Comparison of ENCODE assay signal across 8 cellular contexts in the genomic region with DNA sequence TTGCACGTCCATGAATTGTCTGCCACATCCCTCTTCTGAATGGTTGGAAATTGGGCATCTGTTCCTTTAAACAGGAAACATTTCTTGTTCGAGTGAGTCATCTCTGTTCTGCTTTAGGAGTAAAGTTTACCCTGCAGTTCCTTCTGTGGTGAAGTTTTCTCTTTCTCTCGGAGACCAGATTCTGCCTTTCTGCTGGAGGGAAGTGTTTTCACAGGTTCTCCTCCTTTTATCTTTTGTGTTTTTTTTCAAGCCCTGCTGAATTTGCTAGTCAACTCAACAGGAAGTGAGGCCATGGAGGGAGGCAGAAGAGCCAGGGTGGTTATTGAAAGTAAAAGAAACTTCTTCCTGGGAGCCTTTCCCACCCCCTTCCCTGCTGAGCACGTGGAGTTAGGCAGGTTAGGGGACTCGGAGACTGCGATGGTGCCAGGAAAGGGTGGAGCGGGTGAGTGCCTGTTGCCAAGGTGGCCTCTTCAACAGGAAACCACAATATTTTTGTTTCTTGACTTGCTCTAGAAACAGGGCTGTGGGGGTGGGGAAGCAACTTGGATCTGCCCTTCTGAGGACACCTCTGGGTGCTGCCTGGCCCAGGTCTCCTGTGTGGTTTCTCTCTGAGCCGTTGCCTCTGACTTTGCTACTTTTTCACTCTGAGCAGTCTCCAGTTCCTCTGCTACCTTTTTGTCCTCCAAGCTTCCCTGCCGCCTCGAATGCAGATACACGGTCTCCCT. TPM values are rescaled to one million over a fixed set of nuclear protein-coding genes. Genes with fewer than 3 reads are reported as not detected.
DNase-seq lines count a peak whose midpoint lies in the region; TF ChIP-seq lines count a peak whose summit lies in the region.

No MANE protein-coding gene starts in this region.

- H3K9me3 ChIP-seq in MG63 (no peaks in the 10 kb centered on the region), mammary epithelial cell (replicated peaks; ENCODE audit: insufficient read depth, low read length) (no peaks in the 10 kb centered on the region)

- peaks cover 24% of the 10 kb centered on the region for H3K4me1 ChIP-seq in mammary epithelial cell (ENCODE audit: insufficient read depth, low read length)

- H3K9ac ChIP-seq in mammary epithelial cell (ENCODE audit: insufficient read depth, low read length) = peak overlapping the region; percentile 96

- no peak for TF ChIP-seq CTCF in VCaP (conservative IDR thresholded peaks at IDR 0.05)
- TF ChIP-seq CTCF in mammary epithelial cell (conservative IDR thresholded peaks at IDR 0.05 in 1 of 2, IDR thresholded peaks at IDR 0.05 in 1 of 2; ENCODE audit: extremely low read depth in 1 of 2, insufficient read depth in 1 of 2, low read depth in 1 of 2, low read length in 2 of 2) = peak in 1 of 2 donors; percentile 28

- in situ Hi-C loops in G401 (cut with HindIII; ENCODE audit: low sequenced_read_pairs) = no loop called here
- in situ Hi-C loops in mammary epithelial cell (cut with MboI; ENCODE audit: low sequenced_read_pairs in 2 of 2) = no loop called here

- DNase-seq in G401 (ENCODE audit: low spot score) (peak; percentile 9), HCEC 1CT (peak; percentile 85), MG63 (peak; percentile 91), mammary epithelial cell (peak; percentile 91), kidney glomerular epithelial cell (lab: John Stamatoyannopoulos, UW) (peak; percentile 94), NCI-H526 (lab: John Stamatoyannopoulos, UW) (no peak)
- DNase-seq in stimulated activated CD4-positive, alpha-beta T cell treated with anti-CD3 and anti-CD28 coated beads, Interleukin-1b, Interleukin-23, amount 100 ng/mL, for 48 hours = peak; percentile 94

- H3K4me2 ChIP-seq in mammary epithelial cell (ENCODE audit: insufficient read depth, low read depth, low read length) = peak overlapping the region; percentile 85

- peaks cover 32% of the 10 kb centered on the region for H3K79me2 ChIP-seq in mammary epithelial cell (ENCODE audit: insufficient read depth, low read length)

- intact Hi-C loops in mammary epithelial cell (cut with micrococcal nuclease) = loop anchor here (1.0 kb wide), 3 partner anchors 22 to 193 kb away; a partner anchor contains a TSS

- H3K36me3 ChIP-seq in MG63 (no peaks in the 10 kb centered on the region), mammary epithelial cell (ENCODE audit: insufficient read depth, low read length) (no peaks in the 10 kb centered on the region)

- no peaks in the 10 kb centered on the region for H4K20me1 ChIP-seq in mammary epithelial cell (ENCODE audit: insufficient read depth, low read length)

- dilution Hi-C loops in mammary epithelial cell (cut with HindIII; ENCODE audit: low sequenced_read_pairs) = loop anchor here (5.0 kb wide), 1 partner anchor 104 kb away; no protein-coding TSS in a partner anchor

- 0% methylated on average over 9 of the region's 11 CpGs for WGBS in mammary epithelial cell (ENCODE audit: low coverage, missing lambda C conversion rate)

- BruUV-seq in mammary epithelial cell (replicated peaks; lab: Mats Ljungman, UMichigan) = TSS peak; percentile 89

- peak overlapping the region; percentile 81 for H2AFZ ChIP-seq in mammary epithelial cell (ENCODE audit: low read depth, low read length)

- H3K4me3 ChIP-seq in MG63 = peak overlapping the region; percentile 52
- peak overlapping the region; percentile 50 to 57 (median 54) for H3K4me3 ChIP-seq in mammary epithelial cell (replicated peaks in 1 of 3; ENCODE audit: insufficient read depth in 1 of 3, low read depth in 2 of 3, low read length in 3 of 3)

- H3K27ac ChIP-seq in VCaP (peak overlapping the region; percentile 36), mammary epithelial cell (ENCODE audit: insufficient read depth, low read depth, low read length) (peak overlapping the region; percentile 96)

- CTCF ChIA-PET in mammary epithelial cell (lab: Charles Lee; ENCODE audit: low non-redundant PET) = no interaction called here

- H3K27me3 ChIP-seq in MG63 (no peaks in the 10 kb centered on the region), mammary epithelial cell (ENCODE audit: insufficient read depth, low read length) (no peaks in the 10 kb centered on the region)

RNA-seq across cellular contexts. Expression of a gene that starts 2.2 kb away (rescaled TPM):
- 34.6 and 55.9 TPM in 2 replicates for total RNA-seq in G401 (2014; rRNA removed; shearing (Covaris generic))
- 16.3 and 23.7 TPM in 2 replicates for total RNA-seq in MG63 (2014; rRNA removed; shearing (Covaris generic); ENCODE audit: low replicate concordance)
- total RNA-seq in mammary epithelial cell = 10 to 100 TPM; 17.7 to 25.5 TPM
- 11.6 TPM for polyA plus RNA-seq in mammary epithelial cell
- 5.7 TPM for polyA minus RNA-seq in mammary epithelial cell

Comparison
In these comparisons a context has a peak if more than half of its experiments do, and no peak if none do; other contexts are left out.
1. DNase-seq: peak in G401 (single experiment), HCEC 1CT (single experiment), MG63 (single experiment), mammary epithelial cell (single experiment), kidney glomerular epithelial cell (single experiment) and stimulated activated CD4-positive, alpha-beta T cell treated with anti-CD3 and anti-CD28 coated beads, Interleukin-1b, Interleukin-23, amount 100 ng/mL, for 48 hours (single experiment); none in NCI-H526 (0 of 2).